Comparison of ENCODE assay signal across 9 cellular contexts in the genomic region with DNA sequence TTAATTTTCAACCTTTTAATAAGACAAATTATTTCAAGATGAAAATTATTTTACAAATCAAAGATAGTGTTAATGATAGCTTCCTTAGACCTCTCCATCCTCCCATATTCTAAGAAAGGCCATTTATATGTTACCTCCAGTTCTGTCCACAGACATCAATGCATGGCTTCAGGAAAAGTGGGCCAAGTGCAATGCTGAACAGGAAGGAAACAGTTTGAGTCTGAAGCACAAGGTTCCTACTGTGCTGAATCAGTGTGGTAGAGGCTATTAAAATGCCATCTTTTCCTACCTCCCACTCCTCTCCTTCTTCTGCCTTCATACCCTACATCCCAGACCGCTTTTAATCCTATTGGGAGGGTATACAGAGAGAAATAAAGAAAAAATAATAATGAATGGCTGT.
DNase-seq lines count a peak whose midpoint lies in the region; ATAC-seq and TF ChIP-seq lines count a peak whose summit lies in the region.
"Had no signal": no experiment of that assay in that cellular context is flagged by ENCODE, and none has a peak within 500 bp of the region (broad histone marks: within the 10 kb centered on the region; RNA-seq: fewer than 3 reads in every experiment).

No MANE protein-coding gene starts in this region.

- H3K36me3 ChIP-seq in subcutaneous abdominal adipose tissue (ENCODE audit: control insufficient read depth in 5 of 5, insufficient read depth in 5 of 5, low read length in 5 of 5): no peaks in the 10 kb centered on the region

- no peaks in the 10 kb centered on the region for H3K27me3 ChIP-seq in subcutaneous abdominal adipose tissue (ENCODE audit: control insufficient read depth in 5 of 5, insufficient read depth in 4 of 5, low read length in 5 of 5)

- H3K4me3 ChIP-seq in WI38 (ENCODE audit: low read depth, low read length): 0 out of 2 replicates have a peak overlapping the region, but pooled peaks have one; percentile 8
- H3K4me3 ChIP-seq in subcutaneous abdominal adipose tissue (ENCODE audit: low read depth in 1 of 5, low read length in 5 of 5): peak overlapping the region in 1 of 5 donors; percentile 42

- intact Hi-C loops in left ventricle myocardium superior (cut with micrococcal nuclease): no loop called here

- TF ChIP-seq CTCF in WI38 (IDR thresholded peaks at IDR 0.05; ENCODE audit: low read depth, low read length): no peak

- peak overlapping the region in 1 of 5 donors; percentile 24 for H3K9ac ChIP-seq in subcutaneous abdominal adipose tissue (ENCODE audit: low read length in 5 of 5)

- no peaks in the 10 kb centered on the region for H3K9me3 ChIP-seq in subcutaneous abdominal adipose tissue (ENCODE audit: control insufficient read depth in 5 of 5, low read length in 5 of 5)

- peak overlapping the region; percentile 91 for H3K27ac ChIP-seq in subcutaneous abdominal adipose tissue (ENCODE audit: low read depth, low read length)

- DNase-seq in DMS 273 (lab: John Stamatoyannopoulos, UW; ENCODE audit: unreplicated experiment): peak; percentile 44
- DNase-seq in DMS 273 treated with DMSO at 0.1 percent for 48 hours (lab: John Stamatoyannopoulos, UW): no peak
- no peak for DNase-seq in left ventricle myocardium superior
- no peak for DNase-seq in CD1c-positive myeloid dendritic cell (ENCODE audit: extremely low spot score)
- DNase-seq in HK-2 (ENCODE audit: unreplicated experiment): no peak
- DNase-seq: Karpas-422 had no signal

- peak; percentile 13 for ATAC-seq in left ventricle myocardium superior
- ATAC-seq in HG03139 (IDR thresholded peaks at IDR 0.05; ENCODE audit: unreplicated experiment): no peak

- peaks cover 0 to 23% (median 22%) of the 10 kb centered on the region in 5 donors for H3K4me1 ChIP-seq in subcutaneous abdominal adipose tissue (ENCODE audit: control insufficient read depth in 5 of 5, insufficient read depth in 5 of 5, low read length in 5 of 5)
